In the genomic region with DNA sequence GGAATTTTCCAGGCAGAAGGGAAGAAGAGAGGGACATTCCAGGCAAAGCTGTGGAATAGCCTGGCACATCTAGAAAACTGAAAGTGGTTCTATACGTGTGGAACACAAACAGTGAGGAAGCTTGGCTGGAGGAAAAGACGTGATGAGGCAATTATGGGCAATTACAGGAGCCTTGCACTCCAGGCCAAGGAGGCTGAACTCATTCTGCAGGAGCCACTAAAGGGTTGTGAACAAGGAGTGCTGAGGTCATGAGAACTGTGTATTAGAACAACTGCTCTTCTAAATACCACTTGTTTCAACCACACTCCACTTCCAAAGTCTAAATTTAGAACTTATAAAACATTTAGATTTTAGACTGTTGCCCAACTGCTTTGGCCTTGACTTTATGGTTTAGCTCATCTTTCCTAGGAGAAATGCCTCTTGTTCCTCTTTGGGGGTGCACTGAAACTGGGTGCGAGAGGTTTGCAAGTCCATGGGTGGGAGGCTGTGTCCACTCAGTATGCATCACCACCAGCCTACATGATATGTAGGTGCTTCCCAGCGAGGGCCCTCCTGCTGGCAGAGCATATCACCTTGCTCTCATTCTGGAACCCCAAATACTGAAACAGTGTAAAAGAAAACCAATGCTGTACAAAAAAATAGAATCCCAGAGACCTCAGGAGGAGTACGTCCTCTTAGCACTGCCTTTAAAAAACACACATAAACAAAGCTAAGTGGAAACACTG, we compare ENCODE assay signal across 23 cellular contexts.
A peak's percentile ranks its signal among the peaks of the same experiment; 100 is the strongest.
DNase-seq lines count a peak whose midpoint lies in the region; ATAC-seq lines count a peak whose summit lies in the region.
"Had no signal": no experiment of that assay in that cellular context is flagged by ENCODE, and none has a peak within 500 bp of the region (broad histone marks: within the 10 kb centered on the region; RNA-seq: fewer than 3 reads in every experiment).

No MANE protein-coding gene starts in this region.

- DNase-seq in activated naive CD8-positive, alpha-beta T cell treated with anti-CD3 and anti-CD28 coated beads, Interleukin-2, amount 50 U/mL, for 24 hours, result no peak
- no peak for DNase-seq in activated naive CD8-positive, alpha-beta T cell treated with anti-CD3 and anti-CD28 coated beads for 36 hours
- DNase-seq in SIG-M5 (lab: John Stamatoyannopoulos, UW) (peak; percentile 26), immature natural killer cell (no peak), AML-193 (lab: John Stamatoyannopoulos, UW) (no peak)
- DNase-seq in stimulated activated naive B cell treated with anti-CD40 and anti-IgM and Interleukin-4, amounts not matched to agents 10 μg/mL and 1 μg/mL and 100 μg/mL, for 72 hours, result no peak
- no peak for DNase-seq in activated T-cell treated with anti-CD3 and anti-CD28 coated beads, Interleukin-2, amount 50 U/mL, for 24 hours
- no peak for DNase-seq in activated CD8-positive, alpha-beta memory T cell treated with anti-CD3 and anti-CD28 coated beads, Interleukin-2, amount 10 ng/mL, durations not matched to agents 7 days and 5 days
- DNase-seq: activated gamma-delta T cell; amniotic stem cell; effector memory CD8-positive, alpha-beta T cell; GF-D8; heart right ventricle; HFFc6; NCI-H146; NCI-H446; SHP77 treated with DMSO at 0.1 percent for 48 hours; stimulated activated naive CD8-positive, alpha-beta T cell treated with anti-CD3 and anti-CD28 coated beads, Interleukin-15, Interleukin-2, amounts not matched to agents 100 U/mL and 50 U/mL, for 24 hours; trophoblast cell had no signal

- peaks cover 2% of the 10 kb centered on the region for H3K4me1 Mint-ChIP-seq in activated naive CD8-positive, alpha-beta T cell treated with anti-CD3 and anti-CD28 coated beads, Interleukin-2, amount 50 U/mL, for 24 hours
- H3K4me1 Mint-ChIP-seq in activated naive CD8-positive, alpha-beta T cell treated with anti-CD3 and anti-CD28 coated beads for 36 hours, result peaks cover 3% of the 10 kb centered on the region
- peaks cover 32 to 55% of the 10 kb centered on the region in 2 donors for H3K4me1 Mint-ChIP-seq in immature natural killer cell
- peaks cover 7 to 17% of the 10 kb centered on the region in 2 donors for H3K4me1 Mint-ChIP-seq in stimulated activated naive B cell treated with anti-CD40 and anti-IgM and Interleukin-4, amounts not matched to agents 10 μg/mL and 1 μg/mL and 100 μg/mL, for 72 hours
- H3K4me1 Mint-ChIP-seq in activated T-cell treated with anti-CD3 and anti-CD28 coated beads, Interleukin-2, amount 50 U/mL, for 24 hours (ENCODE audit: low read depth), result peaks cover 10% of the 10 kb centered on the region
- no peaks in the 10 kb centered on the region for H3K4me1 Mint-ChIP-seq in activated CD8-positive, alpha-beta memory T cell treated with anti-CD3 and anti-CD28 coated beads, Interleukin-2, amount 10 ng/mL, durations not matched to agents 7 days and 5 days
- H3K4me1 Mint-ChIP-seq: neural crest cell had no signal

- H3K27ac Mint-ChIP-seq in activated naive CD8-positive, alpha-beta T cell treated with anti-CD3 and anti-CD28 coated beads, Interleukin-2, amount 50 U/mL, for 24 hours, result peak overlapping the region; percentile 47
- no peak overlapping the region for H3K27ac Mint-ChIP-seq in activated naive CD8-positive, alpha-beta T cell treated with anti-CD3 and anti-CD28 coated beads for 36 hours
- H3K27ac Mint-ChIP-seq in immature natural killer cell, result peak overlapping the region in 4 of 6 donors; percentile 40 to 78 (median 70)
- H3K27ac Mint-ChIP-seq in stimulated activated naive B cell treated with anti-CD40 and anti-IgM and Interleukin-4, amounts not matched to agents 10 μg/mL and 1 μg/mL and 100 μg/mL, for 72 hours, result peak overlapping the region; percentile 49
- H3K27ac Mint-ChIP-seq in activated T-cell treated with anti-CD3 and anti-CD28 coated beads, Interleukin-2, amount 50 U/mL, for 24 hours, result no peak overlapping the region
- H3K27ac Mint-ChIP-seq in activated CD8-positive, alpha-beta memory T cell treated with anti-CD3 and anti-CD28 coated beads, Interleukin-2, amount 10 ng/mL, durations not matched to agents 7 days and 5 days, result no peak overlapping the region
- H3K27ac Mint-ChIP-seq: HFFc6 had no signal

- no peak overlapping the region for H3K4me3 Mint-ChIP-seq in activated naive CD8-positive, alpha-beta T cell treated with anti-CD3 and anti-CD28 coated beads, Interleukin-2, amount 50 U/mL, for 24 hours
- H3K4me3 Mint-ChIP-seq in activated naive CD8-positive, alpha-beta T cell treated with anti-CD3 and anti-CD28 coated beads for 36 hours, result no peak overlapping the region
- peak overlapping the region in 2 of 5 donors; percentile 0 to 44 for H3K4me3 Mint-ChIP-seq in immature natural killer cell
- H3K4me3 Mint-ChIP-seq in stimulated activated naive B cell treated with anti-CD40 and anti-IgM and Interleukin-4, amounts not matched to agents 10 μg/mL and 1 μg/mL and 100 μg/mL, for 72 hours, result no peak overlapping the region
- H3K4me3 Mint-ChIP-seq in activated T-cell treated with anti-CD3 and anti-CD28 coated beads, Interleukin-2, amount 50 U/mL, for 24 hours, result no peak overlapping the region
- H3K4me3 Mint-ChIP-seq in activated CD8-positive, alpha-beta memory T cell treated with anti-CD3 and anti-CD28 coated beads, Interleukin-2, amount 10 ng/mL, durations not matched to agents 7 days and 5 days, result no peak overlapping the region
- H3K4me3 Mint-ChIP-seq: central memory CD8-positive, alpha-beta T cell; effector memory CD8-positive, alpha-beta T cell; HFFc6; neural crest cell had no signal

- ATAC-seq in activated naive CD8-positive, alpha-beta T cell treated with anti-CD3 and anti-CD28 coated beads, Interleukin-2, amount 50 U/mL, for 24 hours, result no peak
- ATAC-seq in stimulated activated naive B cell treated with anti-CD40 and anti-IgM and Interleukin-4, amounts not matched to agents 10 μg/mL and 1 μg/mL and 100 μg/mL, for 72 hours (replicated peaks), result peak in 1 of 2 donors; percentile 43
- no peak for ATAC-seq in activated CD8-positive, alpha-beta memory T cell treated with anti-CD3 and anti-CD28 coated beads, Interleukin-2, amount 10 ng/mL, durations not matched to agents 7 days and 5 days
- ATAC-seq: A549; activated CD4-positive, CD25-positive, alpha-beta regulatory T cell treated with anti-CD3 and anti-CD28 coated beads, Interleukin-2, amount 50 U/mL, for 24 hours; effector memory CD8-positive, alpha-beta T cell; stimulated activated naive CD8-positive, alpha-beta T cell treated with anti-CD3 and anti-CD28 coated beads, Interleukin-15, Interleukin-2, amounts not matched to agents 100 U/mL and 50 U/mL, for 24 hours had no signal

- CTCF ChIA-PET in activated CD8-positive, alpha-beta memory T cell treated with anti-CD3 and anti-CD28 coated beads, Interleukin-2, amount 10 ng/mL, durations not matched to agents 7 days and 5 days (lab: Charles Lee), result interaction anchor here (1.4 kb wide), 1 partner anchor 22 kb away, joined by 4 read pairs; no protein-coding TSS in a partner anchor

- no peaks in the 10 kb centered on the region for H3K27me3 Mint-ChIP-seq in activated naive CD8-positive, alpha-beta T cell treated with anti-CD3 and anti-CD28 coated beads, Interleukin-2, amount 50 U/mL, for 24 hours
- no peaks in the 10 kb centered on the region for H3K27me3 Mint-ChIP-seq in activated naive CD8-positive, alpha-beta T cell treated with anti-CD3 and anti-CD28 coated beads for 36 hours
- H3K27me3 Mint-ChIP-seq in immature natural killer cell (ENCODE audit: low read depth in 3 of 3), result peaks cover 0 to 5% (median 3%) of the 10 kb centered on the region in 3 donors
- no peaks in the 10 kb centered on the region for H3K27me3 Mint-ChIP-seq in stimulated activated naive B cell treated with anti-CD40 and anti-IgM and Interleukin-4, amounts not matched to agents 10 μg/mL and 1 μg/mL and 100 μg/mL, for 72 hours
- H3K27me3 Mint-ChIP-seq in activated T-cell treated with anti-CD3 and anti-CD28 coated beads, Interleukin-2, amount 50 U/mL, for 24 hours, result no peaks in the 10 kb centered on the region
- H3K27me3 Mint-ChIP-seq in activated CD8-positive, alpha-beta memory T cell treated with anti-CD3 and anti-CD28 coated beads, Interleukin-2, amount 10 ng/mL, durations not matched to agents 7 days and 5 days, result no peaks in the 10 kb centered on the region
- H3K27me3 Mint-ChIP-seq: central memory CD8-positive, alpha-beta T cell; effector memory CD8-positive, alpha-beta T cell had no signal

- H3K36me3 Mint-ChIP-seq in activated naive CD8-positive, alpha-beta T cell treated with anti-CD3 and anti-CD28 coated beads, Interleukin-2, amount 50 U/mL, for 24 hours (ENCODE audit: low read depth), result peaks cover 35% of the 10 kb centered on the region
- H3K36me3 Mint-ChIP-seq in activated naive CD8-positive, alpha-beta T cell treated with anti-CD3 and anti-CD28 coated beads for 36 hours, result peaks cover 53% of the 10 kb centered on the region
- H3K36me3 Mint-ChIP-seq in immature natural killer cell, result peaks cover 5 to 21% (median 16%) of the 10 kb centered on the region in 3 donors
- H3K36me3 Mint-ChIP-seq in stimulated activated naive B cell treated with anti-CD40 and anti-IgM and Interleukin-4, amounts not matched to agents 10 μg/mL and 1 μg/mL and 100 μg/mL, for 72 hours, result peaks cover 23 to 38% of the 10 kb centered on the region in 2 donors
- H3K36me3 Mint-ChIP-seq in activated T-cell treated with anti-CD3 and anti-CD28 coated beads, Interleukin-2, amount 50 U/mL, for 24 hours (ENCODE audit: low read depth), result peaks cover 70% of the 10 kb centered on the region
- peaks cover 35% of the 10 kb centered on the region for H3K36me3 Mint-ChIP-seq in activated CD8-positive, alpha-beta memory T cell treated with anti-CD3 and anti-CD28 coated beads, Interleukin-2, amount 10 ng/mL, durations not matched to agents 7 days and 5 days

- H3K9me3 Mint-ChIP-seq in activated naive CD8-positive, alpha-beta T cell treated with anti-CD3 and anti-CD28 coated beads, Interleukin-2, amount 50 U/mL, for 24 hours, result peaks cover 14% of the 10 kb centered on the region
- peaks cover 15% of the 10 kb centered on the region for H3K9me3 Mint-ChIP-seq in activated naive CD8-positive, alpha-beta T cell treated with anti-CD3 and anti-CD28 coated beads for 36 hours
- no peaks in the 10 kb centered on the region for H3K9me3 Mint-ChIP-seq in immature natural killer cell
- no peaks in the 10 kb centered on the region for H3K9me3 Mint-ChIP-seq in stimulated activated naive B cell treated with anti-CD40 and anti-IgM and Interleukin-4, amounts not matched to agents 10 μg/mL and 1 μg/mL and 100 μg/mL, for 72 hours
- H3K9me3 Mint-ChIP-seq in activated T-cell treated with anti-CD3 and anti-CD28 coated beads, Interleukin-2, amount 50 U/mL, for 24 hours, result peaks cover 15% of the 10 kb centered on the region
- peaks cover 6% of the 10 kb centered on the region for H3K9me3 Mint-ChIP-seq in activated CD8-positive, alpha-beta memory T cell treated with anti-CD3 and anti-CD28 coated beads, Interleukin-2, amount 10 ng/mL, durations not matched to agents 7 days and 5 days (ENCODE audit: low read depth)
- H3K9me3 Mint-ChIP-seq: central memory CD8-positive, alpha-beta T cell; effector memory CD8-positive, alpha-beta T cell had no signal

Comparison
In these comparisons a context has a peak if more than half of its experiments do, and no peak if none do; other contexts are left out.
1. H3K27ac Mint-ChIP-seq: peak in activated naive CD8-positive, alpha-beta T cell treated with anti-CD3 and anti-CD28 coated beads, Interleukin-2, amount 50 U/mL, for 24 hours (single experiment), immature natural killer cell (4 of 6) and stimulated activated naive B cell treated with anti-CD40 and anti-IgM and Interleukin-4, amounts not matched to agents 10 μg/mL and 1 μg/mL and 100 μg/mL, for 72 hours (single experiment); none in activated naive CD8-positive, alpha-beta T cell treated with anti-CD3 and anti-CD28 coated beads for 36 hours (single experiment), activated T-cell treated with anti-CD3 and anti-CD28 coated beads, Interleukin-2, amount 50 U/mL, for 24 hours (single experiment) and activated CD8-positive, alpha-beta memory T cell treated with anti-CD3 and anti-CD28 coated beads, Interleukin-2, amount 10 ng/mL, durations not matched to agents 7 days and 5 days (single experiment).